Comparison of ENCODE assay signal across 22 cellular contexts in genomic region chr1:118958140-118958539, GRCh38. TPM values are rescaled to one million over a fixed set of nuclear protein-coding genes. Genes with fewer than 3 reads are reported as not detected.
A peak's percentile ranks its signal among the peaks of the same experiment; 100 is the strongest.
DNase-seq lines count a peak whose midpoint lies in the region; ATAC-seq and TF ChIP-seq lines count a peak whose summit lies in the region.
"Had no signal": no experiment of that assay in that cellular context is flagged by ENCODE, and none has a peak within 500 bp of the region (broad histone marks: within the 10 kb centered on the region; RNA-seq: fewer than 3 reads in every experiment).

No MANE protein-coding gene starts in this region.

- no peak for TF ChIP-seq CTCF in liver (IDR thresholded peaks at IDR 0.05; ENCODE audit: low read depth, low read length, missing input control)
- no peak for TF ChIP-seq CTCF in psoas muscle (IDR thresholded peaks at IDR 0.05)
- no peak for TF ChIP-seq CTCF in smooth muscle cell (IDR thresholded peaks at IDR 0.05; ENCODE audit: borderline replicate concordance, insufficient read depth, poor library complexity, severe bottlenecking)

- H3K4me2 ChIP-seq in smooth muscle cell = no peak overlapping the region
- H3K4me2 ChIP-seq: BLaER1 had no signal

- peak; percentile 26 to 27 for TF ChIP-seq RAD21 in liver (IDR thresholded peaks at IDR 0.05)

- peaks cover 10 to 33% (median 24%) of the 10 kb centered on the region in 4 donors for H3K4me1 ChIP-seq in liver (ENCODE audit: control insufficient read depth in 4 of 4, insufficient read depth in 4 of 4, low read length in 3 of 4)
- peaks cover 69% of the 10 kb centered on the region for H3K4me1 ChIP-seq in psoas muscle
- peaks cover 15 to 44% (median 28%) of the 10 kb centered on the region in 5 donors for H3K4me1 ChIP-seq in subcutaneous abdominal adipose tissue (ENCODE audit: control insufficient read depth in 5 of 5, insufficient read depth in 5 of 5, low read length in 5 of 5)
- peaks cover 5% of the 10 kb centered on the region for H3K4me1 ChIP-seq in smooth muscle cell (ENCODE audit: low read depth)
- H3K4me1 ChIP-seq: HAP-1 had no signal

- no peak for ATAC-seq in psoas muscle
- ATAC-seq: GM12878 had no signal

- H2AFZ ChIP-seq in smooth muscle cell (ENCODE audit: low read depth) = no peak overlapping the region

- DNase-seq in NCI-H82 (lab: John Stamatoyannopoulos, UW) (peak; percentile 10), NCI-H82 treated with DMSO at 0.1 percent for 48 hours (lab: John Stamatoyannopoulos, UW; ENCODE audit: unreplicated experiment) (no peak), psoas muscle (no peak), GM19240 (ENCODE audit: insufficient read length, low spot score) (no peak), smooth muscle cell (lab: John Stamatoyannopoulos, UW; ENCODE audit: unreplicated experiment) (no peak)
- DNase-seq in activated naive CD4-positive, alpha-beta T cell treated with Interleukin-2 at 50 U/mL for 16 hours = no peak
- DNase-seq: CD4-positive, CD25-positive, alpha-beta regulatory T cell; CD8-positive, alpha-beta memory T cell; DMS 273 treated with DMSO at 0.1 percent for 48 hours; DMS79; EL; GDM1; GOT3; HFFc6 had no signal

- H3K27me3 ChIP-seq in liver (ENCODE audit: control insufficient read depth in 4 of 4, insufficient read depth in 4 of 4, low read length in 3 of 4) = no peaks in the 10 kb centered on the region
- H3K27me3 ChIP-seq in psoas muscle (ENCODE audit: insufficient read depth in 3 of 3, low read length in 2 of 3) = no peaks in the 10 kb centered on the region
- H3K27me3 ChIP-seq in subcutaneous abdominal adipose tissue (ENCODE audit: control insufficient read depth in 5 of 5, insufficient read depth in 4 of 5, low read length in 5 of 5) = no peaks in the 10 kb centered on the region
- H3K27me3 ChIP-seq in smooth muscle cell (ENCODE audit: low read depth) = no peaks in the 10 kb centered on the region
- H3K27me3 ChIP-seq: BLaER1 had no signal

- H3K4me3 ChIP-seq in liver (ENCODE audit: low read depth in 1 of 3, low read length in 3 of 3) (no peak overlapping the region), psoas muscle (no peak overlapping the region), subcutaneous abdominal adipose tissue (ENCODE audit: low read depth in 1 of 5, low read length in 5 of 5) (no peak overlapping the region), smooth muscle cell (no peak overlapping the region)
- H3K4me3 ChIP-seq: BLaER1, GM12878, HAP-1 had no signal

- H3F3A ChIP-seq in smooth muscle cell (ENCODE audit: low read depth) = no peaks in the 10 kb centered on the region

- 72% methylated on average over 3 of the region's 3 CpGs for WGBS in liver
- 60 to 93% (median 79%) methylated on average over 3 of the region's 3 CpGs for WGBS in psoas muscle, 3 donors
- WGBS in smooth muscle cell (ENCODE audit: low lambda C conversion rate) = 95% methylated on average over 3 of the region's 3 CpGs

- H3K27ac ChIP-seq in liver (ENCODE audit: low read depth in 1 of 2, low read length in 2 of 2) = no peak overlapping the region
- peak overlapping the region; percentile 91 for H3K27ac ChIP-seq in psoas muscle
- peak overlapping the region; percentile 90 for H3K27ac ChIP-seq in subcutaneous abdominal adipose tissue (ENCODE audit: low read depth, low read length)
- no peak overlapping the region for H3K27ac ChIP-seq in smooth muscle cell (ENCODE audit: low read depth)
- H3K27ac ChIP-seq: 22Rv1, BLaER1, C4-2B had no signal

- H3K9ac ChIP-seq in liver (ENCODE audit: low read depth in 1 of 2, low read length in 2 of 2) = no peak overlapping the region
- no peak overlapping the region for H3K9ac ChIP-seq in subcutaneous abdominal adipose tissue (ENCODE audit: low read length in 5 of 5)
- no peak overlapping the region for H3K9ac ChIP-seq in smooth muscle cell (ENCODE audit: low read depth)
- H3K9ac ChIP-seq: BLaER1 had no signal

- H3K9me3 ChIP-seq in liver (ENCODE audit: control insufficient read depth in 4 of 4, low read length in 3 of 4) (no peaks in the 10 kb centered on the region), psoas muscle (no peaks in the 10 kb centered on the region), subcutaneous abdominal adipose tissue (ENCODE audit: control insufficient read depth in 5 of 5, low read length in 5 of 5) (peaks cover 0 to 2% (median 0%) of the 10 kb centered on the region in 5 donors), smooth muscle cell (replicated peaks; ENCODE audit: low read depth) (no peaks in the 10 kb centered on the region)
- H3K9me3 ChIP-seq: BLaER1, HAP-1 had no signal

- intact Hi-C loops in psoas muscle (cut with DNase I) = no loop called here

- no peaks in the 10 kb centered on the region for H3K79me2 ChIP-seq in smooth muscle cell (ENCODE audit: low read depth)

- H3K36me3 ChIP-seq in liver (ENCODE audit: control insufficient read depth in 4 of 4, insufficient read depth in 3 of 4, low read depth in 1 of 4, low read length in 3 of 4) = no peaks in the 10 kb centered on the region
- no peaks in the 10 kb centered on the region for H3K36me3 ChIP-seq in psoas muscle (ENCODE audit: insufficient read depth in 1 of 2, low read depth in 1 of 2)
- no peaks in the 10 kb centered on the region for H3K36me3 ChIP-seq in subcutaneous abdominal adipose tissue (ENCODE audit: control insufficient read depth in 5 of 5, insufficient read depth in 5 of 5, low read length in 5 of 5)
- H3K36me3 ChIP-seq in smooth muscle cell (ENCODE audit: low read depth) = no peaks in the 10 kb centered on the region
- H3K36me3 ChIP-seq: BLaER1, HAP-1 had no signal

- no peaks in the 10 kb centered on the region for H4K20me1 ChIP-seq in smooth muscle cell (ENCODE audit: low read depth)
- H4K20me1 ChIP-seq: BLaER1 had no signal

TF ChIP-seq in liver, 16 proteins besides CTCF, POLR2A, EP300 and RAD21:
- TF ChIP-seq HNF4A (conservative IDR thresholded peaks at IDR 0.05) (peak; percentile 89), YY1 (IDR thresholded peaks at IDR 0.05) (peak; percentile 39), JUND (IDR thresholded peaks at IDR 0.05) (no peak), RXRA (IDR thresholded peaks at IDR 0.05) (peak in 1 of 2 donors; percentile 23), HNF4G (IDR thresholded peaks at IDR 0.05) (peak; percentile 51), MAX (IDR thresholded peaks at IDR 0.05) (peak; percentile 44), SP1 (IDR thresholded peaks at IDR 0.05) (peak; percentile 64), REST (IDR thresholded peaks at IDR 0.05) (no peak)

RNA-seq across cellular contexts. Expression of gene TBX15, which starts 30.0 kb away (rescaled TPM):
- total RNA-seq in liver (1 to 10 TPM in 1 of 2 donors, under 1 TPM in 1; 0.09 to 1.9 TPM), psoas muscle (100 to 1,000 TPM in 3 of 4 donors, 10 to 100 TPM in 1; 62.5 to 220 (median 143) TPM), smooth muscle cell (3.5 and 7.4 TPM in 2 replicates)
- polyA plus RNA-seq in liver (10 to 100 TPM in 1 of 2 donors, 1 to 10 TPM in 1; 5.0 to 15.5 TPM), psoas muscle (100 to 1,000 TPM in 1 of 3 donors, 10 to 100 TPM in 2; 37.0 to 105 (median 53.8) TPM), smooth muscle cell (2.1 and 2.7 TPM in 2 replicates)
- total RNA-seq: CD4-positive, CD25-positive, alpha-beta regulatory T cell; CD8-positive, alpha-beta memory T cell had no signal
- polyA plus RNA-seq: AG04450; CD4-positive, CD25-positive, alpha-beta regulatory T cell; CD8-positive, alpha-beta memory T cell had no signal

Comparison
In these comparisons a context has a peak if more than half of its experiments do, and no peak if none do; other contexts are left out.
1. H3K27ac ChIP-seq: peak in psoas muscle (single experiment) and subcutaneous abdominal adipose tissue (single experiment); none in liver (0 of 2) and smooth muscle cell (single experiment).